In the genomic region with DNA sequence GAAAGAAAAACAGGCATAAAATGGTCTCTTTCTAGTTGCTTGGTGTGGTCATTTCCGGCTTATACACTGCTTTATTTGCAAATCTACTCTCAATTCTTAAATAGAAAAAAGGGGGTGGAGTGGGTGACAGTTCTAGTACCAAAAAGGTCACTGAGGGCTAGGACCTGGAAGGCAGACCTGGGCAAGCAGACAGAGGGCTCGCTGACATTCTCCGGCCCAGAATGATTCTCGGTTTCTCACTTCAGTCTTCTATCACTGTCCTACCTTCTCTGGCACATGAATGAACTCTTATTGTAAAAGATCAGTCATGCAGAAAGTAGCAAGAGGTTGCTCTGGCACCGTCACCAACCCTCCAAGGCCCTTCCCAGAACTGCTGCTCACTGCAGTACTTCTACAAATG, we compare ENCODE assay signal across 13 cellular contexts. TPM values are rescaled to one million over a fixed set of nuclear protein-coding genes. Genes with fewer than 3 reads are reported as not detected.
DNase-seq lines count a peak whose midpoint lies in the region; ATAC-seq, FAIRE-seq and TF ChIP-seq lines count a peak whose summit lies in the region.
"Had no signal": no experiment of that assay in that cellular context is flagged by ENCODE, and none has a peak within 500 bp of the region (broad histone marks: within the 10 kb centered on the region; RNA-seq: fewer than 3 reads in every experiment).

No MANE protein-coding gene starts in this region.

- H3K9me3 ChIP-seq in H1 (ENCODE audit: insufficient read depth in 2 of 2, low read depth in 1 of 2, low read length in 1 of 2), result no peaks in the 10 kb centered on the region
- H3K9me3 ChIP-seq: BLaER1, breast epithelium had no signal

- ATAC-seq in GM21367 (IDR thresholded peaks at IDR 0.05; ENCODE audit: unreplicated experiment), result peak; percentile 41
- no peak for ATAC-seq in left colon
- no peak for ATAC-seq in HG02970 (IDR thresholded peaks at IDR 0.05; ENCODE audit: low FRiP score, unreplicated experiment)

- H2BK20ac ChIP-seq in H1 (ENCODE audit: low read length), result no peak overlapping the region

- H3K4me3 ChIP-seq in H1 (ENCODE audit: extremely low read depth in 1 of 4, insufficient read depth in 2 of 4, low read depth in 3 of 4, low read length in 4 of 4), result no peak overlapping the region
- H3K4me3 ChIP-seq: BLaER1, breast epithelium had no signal

- H3K27me3 ChIP-seq in H1 (replicated peaks in 1 of 4; ENCODE audit: control insufficient read depth in 3 of 4, extremely low read depth in 1 of 4, insufficient read depth in 3 of 4, low read length in 3 of 4), result no peaks in the 10 kb centered on the region
- H3K27me3 ChIP-seq: BLaER1 had no signal

- H3K4me1 ChIP-seq in H1 (replicated peaks in 1 of 4; ENCODE audit: control insufficient read depth in 3 of 4, insufficient read depth in 4 of 4, low read length in 3 of 4), result peaks cover 0 to 3% (median 2%) of the 10 kb centered on the region in 4 experiments; a peak in 1 of 7 replicates
- H3K4me1 ChIP-seq: breast epithelium had no signal

- POLR2A ChIA-PET in H1 (lab: Charles Lee; ENCODE audit: partially characterized antibody), result no interaction called here

- peak; percentile 33 to 36; a peak in 1 of 3 replicates for TF ChIP-seq POLR2A in H1 (IDR thresholded peaks at IDR 0.05; ENCODE audit: control extremely low read depth in 1 of 2, low read depth in 2 of 2, low read length in 2 of 2)

- no peak overlapping the region for H3K9ac ChIP-seq in H1 (replicated peaks in 1 of 4; ENCODE audit: extremely low read depth in 1 of 4, low read depth in 3 of 4, low read length in 3 of 4)
- H3K9ac ChIP-seq: BLaER1 had no signal

- H4K5ac ChIP-seq in H1 (ENCODE audit: insufficient read length, low read depth, low read length), result no peak overlapping the region

- CTCF ChIA-PET in H1 (lab: Charles Lee; ENCODE audit: partially characterized antibody), result no interaction called here

- H3K4me2 ChIP-seq in H1 (ENCODE audit: insufficient read depth in 1 of 2, low read depth in 2 of 2, low read length in 2 of 2), result no peak overlapping the region
- H3K4me2 ChIP-seq: BLaER1 had no signal

- TF ChIP-seq CTCF in H1 (IDR thresholded peaks at IDR 0.05; ENCODE audit: control extremely low read depth in 1 of 3, insufficient read depth in 1 of 3, low read depth in 1 of 3, low read length in 3 of 3) (no peak), D721Med (IDR thresholded peaks at IDR 0.05; ENCODE audit: insufficient read depth, missing control alignments) (no peak)

- peak; percentile 81 for DNase-seq in DMS79 treated with DMSO at 0.1 percent for 48 hours (lab: John Stamatoyannopoulos, UW)
- peak; percentile 41 to 71 for DNase-seq in NCI-H2081 (lab: John Stamatoyannopoulos, UW)
- DNase-seq in H1 (ENCODE audit: low read depth in 1 of 2, low spot score in 2 of 2), result no peak
- DNase-seq in left colon, result no peak
- no peak for DNase-seq in D721Med (ENCODE audit: insufficient read length, low spot score)
- no peak for DNase-seq in NK-92 (lab: John Stamatoyannopoulos, UW; ENCODE audit: unreplicated experiment)
- DNase-seq: activated CD8-positive, alpha-beta memory T cell treated with anti-CD3 and anti-CD28 coated beads, Interleukin-2, amount 50 U/mL, for 48 hours; stimulated activated CD4-positive, alpha-beta T cell treated with anti-CD3 and anti-CD28 coated beads, Interleukin-2, amount 100 ng/mL, for 24 hours had no signal

- H2BK120ac ChIP-seq in H1 (replicated peaks; ENCODE audit: low read depth, low read length), result no peak overlapping the region

- H2BK12ac ChIP-seq in H1 (ENCODE audit: low read depth, low read length), result no peak overlapping the region

- H3K27ac ChIP-seq in H1 (ENCODE audit: low read depth, low read length), result no peak overlapping the region
- H3K27ac ChIP-seq: BLaER1, breast epithelium had no signal

- H4K91ac ChIP-seq in H1 (replicated peaks; ENCODE audit: insufficient read length, low read length), result no peak overlapping the region

- H2BK15ac ChIP-seq in H1 (ENCODE audit: low read length), result no peak overlapping the region

- peaks cover 0 to 35% (median 7%) of the 10 kb centered on the region in 4 experiments; a peak in 5 of 8 replicates for H3K36me3 ChIP-seq in H1 (ENCODE audit: control insufficient read depth in 2 of 4, insufficient read depth in 4 of 4, low read length in 3 of 4)
- H3K36me3 ChIP-seq: BLaER1, breast epithelium had no signal

- no peak overlapping the region for H3K14ac ChIP-seq in H1 (ENCODE audit: insufficient read length)

- intact Hi-C loops in left colon (cut with DNase I, micrococcal nuclease), result no loop called here

- H3K23ac ChIP-seq in H1 (ENCODE audit: insufficient read length), result no peak overlapping the region

- no peak overlapping the region for H3K4ac ChIP-seq in H1 (replicated peaks; ENCODE audit: insufficient read length, low read depth, low read length)

- H3K18ac ChIP-seq in H1 (ENCODE audit: extremely low read depth, low read length), result no peak overlapping the region

- H2AFZ ChIP-seq in H1 (ENCODE audit: low read length), result no peak overlapping the region

- no peak overlapping the region for H3K56ac ChIP-seq in H1 (replicated peaks; ENCODE audit: insufficient read length, low read depth, low read length)

- H2BK5ac ChIP-seq in H1 (ENCODE audit: low read depth, low read length), result no peak overlapping the region

- FAIRE-seq in H1 (lab: Jason Lieb, UNC), result no peak
- no peak for FAIRE-seq in D721Med (lab: Jason Lieb, UNC)
- FAIRE-seq: islet of Langerhans had no signal

- H4K20me1 ChIP-seq in H1 (replicated peaks in 1 of 2; ENCODE audit: control insufficient read depth in 1 of 2, insufficient read depth in 2 of 2, low read length in 2 of 2), result peaks cover 5% of the 10 kb centered on the region in 2 experiments
- H4K20me1 ChIP-seq: BLaER1 had no signal

- no peak overlapping the region for H4K8ac ChIP-seq in H1 (ENCODE audit: extremely low read depth, insufficient read depth, low read length)

- TF ChIP-seq RAD21 in H1 (IDR thresholded peaks at IDR 0.05 in 1 of 2, conservative IDR thresholded peaks at IDR 0.05 in 1 of 2; ENCODE audit: low read depth in 2 of 2, low read length in 2 of 2), result no peak

- H3K79me2 ChIP-seq in H1 (ENCODE audit: control insufficient read depth in 1 of 2, insufficient read depth in 2 of 2, low read length in 2 of 2), result peaks cover 0 to 63% of the 10 kb centered on the region in 2 experiments; a peak in 2 of 4 replicates

- no peak overlapping the region for H2AK5ac ChIP-seq in H1 (ENCODE audit: low read depth, low read length)

- no peaks in the 10 kb centered on the region for H3K23me2 ChIP-seq in H1 (ENCODE audit: low read depth, low read length)

- TF ChIP-seq EP300 in H1 (IDR thresholded peaks at IDR 0.05; ENCODE audit: borderline replicate concordance in 1 of 2, low read depth in 2 of 2, low read length in 2 of 2), result no peak

- H3K79me1 ChIP-seq in H1 (ENCODE audit: low read depth, low read length), result no peaks in the 10 kb centered on the region

- 93% methylated on average over 5 of the region's 5 CpGs; no CpG with 5 or more reads in 1 of the 2 experiments for WGBS in H1 (ENCODE audit: extremely low coverage in 1 of 2, insufficient coverage in 1 of 2, insufficient read length in 1 of 2, insufficient replicate concordance in 2 of 2, low coverage in 1 of 2, low lambda C conversion rate in 2 of 2, missing lambda C conversion rate in 1 of 2), 2 experiments

TF ChIP-seq in H1, 55 proteins besides CTCF, POLR2A, EP300 and RAD21:
- TF ChIP-seq MAFK (IDR thresholded peaks at IDR 0.05; ENCODE audit: low read depth, low read length) (no peak), JUN (IDR thresholded peaks at IDR 0.05; ENCODE audit: low read depth, low read length) (no peak)

RNA-seq across cellular contexts. Expression of a gene that starts 54.0 kb away (rescaled TPM):
- total RNA-seq in H1 (2021; fragmentation: NEBNext Ultra II Directional; extraction: Animal tissue kit (Norgen Biotek cat#: 25700)), result 84.0 and 86.8 TPM in 2 replicates
- polyA plus RNA-seq in H1 (2011; rRNA removed), result 72.5 and 73.5 TPM in 2 replicates
- 70.0 TPM for polyA plus RNA-seq in H1 (2011; cell fraction: cytosol; rRNA removed)
- 43.4 TPM for polyA plus RNA-seq in H1 (2011; cell fraction: nucleus; rRNA removed)
- 67.3 to 74.4 TPM (median 68.6 TPM) in 4 replicates for polyA plus RNA-seq in H1 (2012, experiment 1 of 2)
- polyA plus RNA-seq in H1 (2012, experiment 2 of 2), result 19.9 TPM
- 63.5 TPM for polyA plus RNA-seq in H1 (2013, experiment 1 of 2)
- polyA plus RNA-seq in H1 (2013, experiment 2 of 2), result 67.7 TPM
- polyA minus RNA-seq in H1 (2011; rRNA and poly(A)+ RNA removed), result 19.5 and 25.0 TPM in 2 replicates
- 26.3 TPM for polyA minus RNA-seq in H1 (2011; cell fraction: cytosol; rRNA and poly(A)+ RNA removed)
- 29.2 TPM for polyA minus RNA-seq in H1 (2011; cell fraction: nucleus; rRNA and poly(A)+ RNA removed)
- total RNA-seq in left colon, result 10 to 100 TPM; 32.3 to 35.1 TPM

Comparison
In these comparisons a context has a peak if more than half of its experiments do, and no peak if none do; other contexts are left out.
1. DNase-seq: peak in DMS79 treated with DMSO at 0.1 percent for 48 hours (single experiment) and NCI-H2081 (2 of 2); none in H1 (0 of 2), left colon (0 of 2), D721Med (single experiment) and NK-92 (single experiment).